Comparison of ENCODE assay signal across 8 cellular contexts in genomic region chr1:64019818-64020217, GRCh38.
DNase-seq lines count a peak whose midpoint lies in the region; ATAC-seq and TF ChIP-seq lines count a peak whose summit lies in the region.

No MANE protein-coding gene starts in this region.

- H3K36me3 ChIP-seq in BLaER1 treated with 17β-estradiol and CSF1 and Interleukin-3, amounts not matched to agents 10 nM and 100 nM, result no peaks in the 10 kb centered on the region
- H3K36me3 ChIP-seq in esophagus squamous epithelium (peaks cover 0 to 7% (median 0%) of the 10 kb centered on the region in 3 donors), parathyroid adenoma (ENCODE audit: control insufficient read depth, insufficient read depth, low read length) (no peaks in the 10 kb centered on the region)

- peak overlapping the region; percentile 68 for H2AFZ ChIP-seq in parathyroid adenoma

- no peak for TF ChIP-seq CTCF in esophagus squamous epithelium (IDR thresholded peaks at IDR 0.05)
- TF ChIP-seq CTCF in parathyroid adenoma (IDR thresholded peaks at IDR 0.05), result no peak

- intact Hi-C loops in esophagus squamous epithelium (cut with DNase I), result no loop called here

- peak; percentile 60 for ATAC-seq in GM21390 (IDR thresholded peaks at IDR 0.05; ENCODE audit: unreplicated experiment)

- peak overlapping the region in 6 of 11 experiments; percentile 1 to 36 (median 22); a peak in 6 of 22 replicates for H3K4me2 ChIP-seq in BLaER1 treated with 17β-estradiol and CSF1 and Interleukin-3, amounts not matched to agents 10 nM and 100 nM
- H3K4me2 ChIP-seq in parathyroid adenoma (ENCODE audit: low read length), result peak overlapping the region; percentile 0

- H4K20me1 ChIP-seq in BLaER1 treated with 17β-estradiol and CSF1 and Interleukin-3, amounts not matched to agents 10 nM and 100 nM, result no peaks in the 10 kb centered on the region

- peak overlapping the region in 8 of 11 experiments; percentile 15 to 56 (median 32); a peak in 7 of 22 replicates for H3K27ac ChIP-seq in BLaER1 treated with 17β-estradiol and CSF1 and Interleukin-3, amounts not matched to agents 10 nM and 100 nM
- H3K27ac ChIP-seq in esophagus squamous epithelium (peak overlapping the region in 3 of 4 donors; percentile 37 to 61 (median 46)), parathyroid adenoma (no peak overlapping the region)

- no peak overlapping the region; a peak in 1 of 22 replicates for H3K9ac ChIP-seq in BLaER1 treated with 17β-estradiol and CSF1 and Interleukin-3, amounts not matched to agents 10 nM and 100 nM
- H3K9ac ChIP-seq in parathyroid adenoma, result no peak overlapping the region

- H3K4me1 ChIP-seq in BLaER1 treated with 17β-estradiol and CSF1 and Interleukin-3, amounts not matched to agents 10 nM and 100 nM, result peaks cover 0 to 12% (median 5%) of the 10 kb centered on the region in 10 experiments; a peak in 5 of 20 replicates
- H3K4me1 ChIP-seq in esophagus squamous epithelium (peaks cover 0 to 9% (median 0%) of the 10 kb centered on the region in 3 donors), parathyroid adenoma (peaks cover 5% of the 10 kb centered on the region)

- H3K9me3 ChIP-seq in BLaER1 treated with 17β-estradiol and CSF1 and Interleukin-3, amounts not matched to agents 10 nM and 100 nM (replicated peaks in 1 of 11), result no peaks in the 10 kb centered on the region
- no peaks in the 10 kb centered on the region for H3K9me3 ChIP-seq in esophagus squamous epithelium
- H3K9me3 ChIP-seq in parathyroid adenoma (ENCODE audit: control insufficient read depth, low read length), result no peaks in the 10 kb centered on the region

- 46 to 47% methylated on average over 2 of the region's 2 CpGs for WGBS in esophagus squamous epithelium, 2 donors

- no peaks in the 10 kb centered on the region for H3K79me2 ChIP-seq in parathyroid adenoma

- no peak for TF ChIP-seq POLR2A in esophagus squamous epithelium (IDR thresholded peaks at IDR 0.05)

- DNase-seq in NCI-H2029 (lab: John Stamatoyannopoulos, UW) (peak; percentile 15), esophagus squamous epithelium (lab: John Stamatoyannopoulos, UW) (no peak), NCI-H1694 treated with DMSO at 0.1 percent for 48 hours (lab: John Stamatoyannopoulos, UW) (no peak), NCI-H510A (lab: John Stamatoyannopoulos, UW) (no peak)
- no peak for DNase-seq in activated CD4-positive, alpha-beta T cell treated with anti-CD3 and anti-CD28 coated beads for 4 hours

- H3K4me3 ChIP-seq in BLaER1 treated with 17β-estradiol and CSF1 and Interleukin-3, amounts not matched to agents 10 nM and 100 nM, result no peak overlapping the region
- peak overlapping the region in 3 of 4 donors; percentile 12 to 38 (median 16) for H3K4me3 ChIP-seq in esophagus squamous epithelium
- no peak overlapping the region for H3K4me3 ChIP-seq in parathyroid adenoma (ENCODE audit: low read depth, low read length)

- no peaks in the 10 kb centered on the region for H3K27me3 ChIP-seq in BLaER1 treated with 17β-estradiol and CSF1 and Interleukin-3, amounts not matched to agents 10 nM and 100 nM
- H3K27me3 ChIP-seq in esophagus squamous epithelium (no peaks in the 10 kb centered on the region), parathyroid adenoma (ENCODE audit: control insufficient read depth, insufficient read depth, low read length) (no peaks in the 10 kb centered on the region)

Comparison
In these comparisons a context has a peak if more than half of its experiments do, and no peak if none do; other contexts are left out.
1. H3K4me3 ChIP-seq: peak in esophagus squamous epithelium (3 of 4); none in BLaER1 treated with 17β-estradiol and CSF1 and Interleukin-3, amounts not matched to agents 10 nM and 100 nM (0 of 10) and parathyroid adenoma (single experiment).